In the genomic region with DNA sequence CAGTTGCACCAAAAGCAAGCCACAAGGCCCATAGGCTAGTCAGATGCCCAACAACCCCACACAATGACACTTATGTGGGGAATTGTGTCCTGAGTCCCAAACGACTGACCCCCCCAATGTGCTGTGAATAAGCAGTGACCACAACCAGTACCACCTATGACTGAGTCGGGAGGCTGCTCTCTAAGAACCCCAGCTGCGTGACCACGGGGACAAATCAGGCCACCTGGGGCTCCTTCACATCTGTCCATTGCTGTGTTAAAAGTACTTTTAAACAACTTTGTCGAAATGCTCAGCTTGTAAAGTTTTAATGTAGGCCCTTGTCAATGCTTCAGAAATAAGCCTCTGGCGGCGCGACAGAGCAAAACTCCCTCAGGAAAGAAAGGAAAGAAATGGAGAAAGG, we compare ENCODE assay signal across 1 cellular context.
TF ChIP-seq lines count a peak whose summit lies in the region.

No MANE protein-coding gene starts in this region.

TF ChIP-seq in K562, 482 proteins besides CTCF, POLR2A, EP300 and RAD21:
- TF ChIP-seq, protein P1, sequence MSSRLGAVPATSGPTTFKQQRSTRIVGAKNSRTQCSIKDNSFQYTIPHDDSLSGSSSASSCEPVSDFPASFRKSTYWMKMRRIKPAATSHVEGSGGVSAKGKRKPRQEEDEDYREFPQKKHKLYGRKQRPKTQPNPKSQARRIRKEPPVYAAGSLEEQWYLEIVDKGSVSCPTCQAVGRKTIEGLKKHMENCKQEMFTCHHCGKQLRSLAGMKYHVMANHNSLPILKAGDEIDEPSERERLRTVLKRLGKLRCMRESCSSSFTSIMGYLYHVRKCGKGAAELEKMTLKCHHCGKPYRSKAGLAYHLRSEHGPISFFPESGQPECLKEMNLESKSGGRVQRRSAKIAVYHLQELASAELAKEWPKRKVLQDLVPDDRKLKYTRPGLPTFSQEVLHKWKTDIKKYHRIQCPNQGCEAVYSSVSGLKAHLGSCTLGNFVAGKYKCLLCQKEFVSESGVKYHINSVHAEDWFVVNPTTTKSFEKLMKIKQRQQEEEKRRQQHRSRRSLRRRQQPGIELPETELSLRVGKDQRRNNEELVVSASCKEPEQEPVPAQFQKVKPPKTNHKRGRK (tag; IDR thresholded peaks at IDR 0.05) = peak; percentile 88
TF ChIP-seq in K562: peak in this region for 1; not testable (repeated sequence) for 481.
